Comparison of ENCODE assay signal across 1 cellular context in genomic region chr16:11797166-11797956, GRCh38.
A peak's percentile ranks its signal among the peaks of the same experiment; 100 is the strongest.
TF ChIP-seq lines count a peak whose summit lies in the region.

TSS of gene ZC3H7A (minus strand) at chr16:11797258. CDS start at chr16:11782354, 14,904 bp downstream.

TF ChIP-seq in K562, 482 proteins besides CTCF, POLR2A, EP300 and RAD21 (continued from another document and continues in another):
- TF ChIP-seq CTCFL (IDR thresholded peaks at IDR 0.05; ENCODE audit: borderline replicate concordance, insufficient read depth, low read depth, low read length, poor library complexity, severe bottlenecking) (peak; percentile 98), NCOA2 (IDR thresholded peaks at IDR 0.05; ENCODE audit: partially characterized antibody in 2 of 2) (no peak), CHD7 (IDR thresholded peaks at IDR 0.05; ENCODE audit: low read depth, low read length) (no peak), ARID1B (IDR thresholded peaks at IDR 0.05) (no peak), TRIM24 (IDR thresholded peaks at IDR 0.05) (no peak), MTA1 (IDR thresholded peaks at IDR 0.05; ENCODE audit: borderline replicate concordance) (no peak), ZBTB1 (CRISPR knock-in tag; IDR thresholded peaks at IDR 0.05; ENCODE audit: borderline replicate concordance, low read depth) (no peak), FOS (IDR thresholded peaks at IDR 0.05; ENCODE audit: extremely low read depth, insufficient read length) (peak; percentile 73), CBX8 (IDR thresholded peaks at IDR 0.05; ENCODE audit: borderline replicate concordance, extremely low read depth, low read depth, low read length, poor library complexity, severe bottlenecking) (no peak), ZSCAN32 (CRISPR knock-in tag; IDR thresholded peaks at IDR 0.05) (no peak), ZEB2 (IDR thresholded peaks at IDR 0.05) (no peak), ZBTB2 (IDR thresholded peaks at IDR 0.05) (no peak), TCF15 (CRISPR knock-in tag; IDR thresholded peaks at IDR 0.05) (no peak), DNMT1 (IDR thresholded peaks at IDR 0.05) (no peak), SRF (CRISPR knock-in tag; IDR thresholded peaks at IDR 0.05) (peak in 1 of 2 experiments; percentile 21; a peak in 1 of 4 replicates), RCOR1 (IDR thresholded peaks at IDR 0.05; ENCODE audit: borderline replicate concordance in 1 of 2, low read depth in 2 of 2, low read length in 2 of 2) (peak in 1 of 2 experiments; percentile 37; a peak in 1 of 4 replicates), CBFA2T3 (IDR thresholded peaks at IDR 0.05) (no peak), ZNF695 (CRISPR knock-in tag; IDR thresholded peaks at IDR 0.05) (no peak), ZNF780A (CRISPR knock-in tag; IDR thresholded peaks at IDR 0.05) (no peak), KLF10 (CRISPR knock-in tag; IDR thresholded peaks at IDR 0.05) (no peak), ZNF253 (CRISPR knock-in tag; conservative IDR thresholded peaks at IDR 0.05) (no peak), ZBTB43 (CRISPR knock-in tag; IDR thresholded peaks at IDR 0.05) (no peak), LEF1 (IDR thresholded peaks at IDR 0.05) (no peak; the same call in 1 of the 2 replicates), FOXA3 (CRISPR knock-in tag; conservative IDR thresholded peaks at IDR 0.05 in 1 of 2, IDR thresholded peaks at IDR 0.05 in 1 of 2) (no peak), ZNF561 (CRISPR knock-in tag; conservative IDR thresholded peaks at IDR 0.05) (no peak), THAP7 (CRISPR knock-in tag; IDR thresholded peaks at IDR 0.05) (no peak), MECOM (CRISPR knock-in tag; IDR thresholded peaks at IDR 0.05) (no peak), ZNF76 (CRISPR knock-in tag; IDR thresholded peaks at IDR 0.05; ENCODE audit: borderline replicate concordance) (no peak), IFI16 (CRISPR knock-in tag; IDR thresholded peaks at IDR 0.05) (no peak), HNRNPH1 (optimal IDR thresholded peaks at IDR 0.05; ENCODE audit: low read depth, low read length) (no peak), ZFP30 (CRISPR knock-in tag; IDR thresholded peaks at IDR 0.05; ENCODE audit: borderline replicate concordance) (no peak), MNT (conservative IDR thresholded peaks at IDR 0.05) (peak in 1 of 2 experiments; percentile 54; a peak in 2 of 4 replicates), ZNF707 (CRISPR knock-in tag; conservative IDR thresholded peaks at IDR 0.05) (no peak), ELK1 (CRISPR knock-in tag; IDR thresholded peaks at IDR 0.05) (no peak), UBTF (IDR thresholded peaks at IDR 0.05; ENCODE audit: borderline replicate concordance in 1 of 2, low read depth in 2 of 2, low read length in 2 of 2) (no peak; a peak in 1 of 4 replicates), CREM (IDR thresholded peaks at IDR 0.05; ENCODE audit: low read depth) (peak; percentile 91), ZNF699 (CRISPR knock-in tag; IDR thresholded peaks at IDR 0.05; ENCODE audit: insufficient replicate concordance) (no peak), NCOR1 (IDR thresholded peaks at IDR 0.05) (no peak), ZNF212 (CRISPR knock-in tag; IDR thresholded peaks at IDR 0.05) (no peak)
